9 cellular contexts compared by ENCODE assay signal in genomic region chr11:289145-289705, GRCh38. TPM values are rescaled to one million over a fixed set of nuclear protein-coding genes. Genes with fewer than 3 reads are reported as not detected.
A peak's percentile ranks its signal among the peaks of the same experiment; 100 is the strongest.
DNase-seq lines count a peak whose midpoint lies in the region; ATAC-seq and TF ChIP-seq lines count a peak whose summit lies in the region.
"Had no signal": no experiment of that assay in that cellular context is flagged by ENCODE, and none has a peak within 500 bp of the region (broad histone marks: within the 10 kb centered on the region; RNA-seq: fewer than 3 reads in every experiment).

No MANE protein-coding gene starts in this region.

- TF ChIP-seq POLR2A in GM10847 (IDR thresholded peaks at IDR 0.05; ENCODE audit: extremely low read depth, insufficient read length) = peak; percentile 50

- H3K27me3 ChIP-seq in parathyroid adenoma (ENCODE audit: control insufficient read depth, insufficient read depth, low read length) = no peaks in the 10 kb centered on the region

- DNase-seq in effector CD8-positive, alpha-beta T cell (lab: John Stamatoyannopoulos, UW) = peak; percentile 57
- DNase-seq in NCI-H82 treated with DMSO at 0.1 percent for 48 hours (lab: John Stamatoyannopoulos, UW; ENCODE audit: unreplicated experiment) = no peak
- DNase-seq in NOMO-1 treated with dmso at 0.1 percent for 144 hours (lab: John Stamatoyannopoulos, UW; ENCODE audit: unreplicated experiment) = no peak

- H3K4me2 ChIP-seq in parathyroid adenoma (ENCODE audit: low read length) = peak overlapping the region; percentile 22

- ATAC-seq in HG02798 (IDR thresholded peaks at IDR 0.05; ENCODE audit: poor library complexity, unreplicated experiment) (no peak), GM21423 (IDR thresholded peaks at IDR 0.05; ENCODE audit: unreplicated experiment) (no peak)

- no peak overlapping the region for H2AFZ ChIP-seq in parathyroid adenoma

- no peak overlapping the region for H3K9ac ChIP-seq in parathyroid adenoma

- no peak overlapping the region for H3K4me3 ChIP-seq in parathyroid adenoma (ENCODE audit: low read depth, low read length)

- no peaks in the 10 kb centered on the region for H3K9me3 ChIP-seq in parathyroid adenoma (ENCODE audit: control insufficient read depth, low read length)

- H3K27ac ChIP-seq in parathyroid adenoma = no peak overlapping the region

- TF ChIP-seq CTCF in parathyroid adenoma (IDR thresholded peaks at IDR 0.05) = no peak

- H3K36me3 ChIP-seq in parathyroid adenoma (ENCODE audit: control insufficient read depth, insufficient read depth, low read length) = no peaks in the 10 kb centered on the region

- H3K79me2 ChIP-seq in parathyroid adenoma = no peaks in the 10 kb centered on the region

- H3K4me1 ChIP-seq in parathyroid adenoma = no peaks in the 10 kb centered on the region

TF ChIP-seq in PFSK-1, 5 proteins besides CTCF, POLR2A, EP300 and RAD21:
- TF ChIP-seq POLR2AphosphoS5 (IDR thresholded peaks at IDR 0.05; ENCODE audit: low read depth, low read length) (peak; percentile 54; the same call in 1 of the 2 replicates), FOXP2 (optimal IDR thresholded peaks at IDR 0.05; ENCODE audit: borderline replicate concordance, extremely low read depth, extremely low read length, insufficient read depth) (no peak)

RNA-seq across cellular contexts. Expression of gene PGGHG, which starts 0.3 kb away (rescaled TPM):
- 57.8 TPM for polyA plus RNA-seq in PFSK-1 (2012; ENCODE audit: insufficient read length, low read depth)

RNA-seq across cellular contexts. Expression of gene IFITM5, which starts 10.1 kb away (rescaled TPM):
- not detected for polyA plus RNA-seq in PFSK-1 (2012; ENCODE audit: insufficient read length, low read depth)
- polyA plus RNA-seq: neural cell had no signal

RNA-seq across cellular contexts. Expression of gene NLRP6, which starts 11.0 kb away (rescaled TPM):
- polyA plus RNA-seq in PFSK-1 (2012; ENCODE audit: insufficient read length, low read depth) = not detected
- polyA plus RNA-seq: neural cell had no signal

RNA-seq across cellular contexts. Expression of gene IFITM2, which starts 18.4 kb away (rescaled TPM):
- polyA plus RNA-seq in PFSK-1 (2012; ENCODE audit: insufficient read length, low read depth) = 358 TPM
- polyA plus RNA-seq: neural cell had no signal

RNA-seq across cellular contexts. Expression of gene IFITM1, which starts 24.6 kb away (rescaled TPM):
- 123 TPM for polyA plus RNA-seq in PFSK-1 (2012; ENCODE audit: insufficient read length, low read depth)
